8 cellular contexts compared by ENCODE assay signal in the genomic region with DNA sequence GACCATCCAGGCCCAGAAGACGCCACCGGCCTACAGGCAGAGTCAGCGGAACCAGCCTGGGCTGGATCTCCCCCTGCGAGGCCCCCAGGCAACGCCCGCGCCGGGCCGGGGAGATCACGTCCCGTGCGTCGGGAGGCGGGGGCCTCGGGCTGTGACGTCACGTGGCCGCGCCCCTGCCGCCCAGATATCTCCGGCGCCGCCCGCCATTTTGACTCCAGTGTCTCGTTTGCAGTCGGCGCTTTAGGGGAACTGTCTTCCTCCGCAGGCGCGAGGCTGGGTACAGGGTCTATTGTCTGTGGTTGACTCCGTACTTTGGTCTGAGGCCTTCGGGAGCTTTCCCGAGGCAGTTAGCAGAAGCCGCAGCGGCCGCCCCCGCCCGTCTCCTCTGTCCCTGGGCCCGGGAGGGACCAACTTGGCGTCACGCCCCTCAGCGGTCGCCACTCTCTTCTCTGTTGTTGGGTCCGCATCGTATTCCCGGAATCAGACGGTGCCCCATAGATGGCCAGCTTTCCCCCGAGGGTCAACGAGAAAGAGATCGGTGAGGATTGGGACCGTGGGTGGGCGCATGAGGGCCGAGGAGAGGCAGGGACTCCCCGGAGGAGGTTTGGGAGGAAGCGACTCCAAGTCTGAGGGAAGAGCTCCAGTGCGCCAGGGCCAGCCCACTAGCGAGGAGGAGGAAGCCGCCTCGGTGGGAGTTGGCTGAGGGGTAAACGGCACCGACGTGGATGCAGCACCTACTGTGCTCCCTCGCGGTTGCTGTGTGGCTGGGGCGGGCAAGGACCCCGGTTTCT. TPM values are rescaled to one million over a fixed set of nuclear protein-coding genes. Genes with fewer than 3 reads are reported as not detected.
DNase-seq lines count a peak whose midpoint lies in the region; ATAC-seq and TF ChIP-seq lines count a peak whose summit lies in the region.

A gene with protein sequence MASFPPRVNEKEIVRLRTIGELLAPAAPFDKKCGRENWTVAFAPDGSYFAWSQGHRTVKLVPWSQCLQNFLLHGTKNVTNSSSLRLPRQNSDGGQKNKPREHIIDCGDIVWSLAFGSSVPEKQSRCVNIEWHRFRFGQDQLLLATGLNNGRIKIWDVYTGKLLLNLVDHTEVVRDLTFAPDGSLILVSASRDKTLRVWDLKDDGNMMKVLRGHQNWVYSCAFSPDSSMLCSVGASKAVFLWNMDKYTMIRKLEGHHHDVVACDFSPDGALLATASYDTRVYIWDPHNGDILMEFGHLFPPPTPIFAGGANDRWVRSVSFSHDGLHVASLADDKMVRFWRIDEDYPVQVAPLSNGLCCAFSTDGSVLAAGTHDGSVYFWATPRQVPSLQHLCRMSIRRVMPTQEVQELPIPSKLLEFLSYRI (plus strand): TSS at position 217 of the 791 bp plus-strand sequence. CDS start 282 bp downstream, at position 499.

- H3K4me3 Mint-ChIP-seq in type B pancreatic cell, result peak within 1 kb of the TSS; percentile 94

- H3K27ac ChIP-seq in adrenal gland (peak within 1 kb of the TSS; percentile 98 to 100 (median 100)), heart left ventricle (peak within 1 kb of the TSS; percentile 98 to 100 (median 99))

- peaks cover 28% of the 10 kb centered on the region for H3K4me1 Mint-ChIP-seq in type B pancreatic cell (ENCODE audit: unreplicated experiment)

- ATAC-seq in HG02870 (IDR thresholded peaks at IDR 0.05; ENCODE audit: unreplicated experiment) (peak; percentile 67), heart left ventricle (peak; percentile 95 to 97 (median 97))

- intact Hi-C loops in adrenal gland (cut with DNase I), result loop anchor here in 1 of 2 donors (5.0 kb wide), 1 partner anchor 52 kb away; no protein-coding TSS in a partner anchor
- intact Hi-C loops in heart left ventricle (cut with DNase I), result loop anchor here (1.0 to 10.0 kb wide), 10 partner anchors 29 to 49 kb away; no protein-coding TSS in a partner anchor
- intact Hi-C loops in posterior cingulate gyrus (cut with DNase I), result loop anchor here (1.0 to 5.0 kb wide), 2 partner anchors 39 to 47 kb away; no protein-coding TSS in a partner anchor

- H3K36me3 ChIP-seq in adrenal gland (replicated peaks in 1 of 2) (no peaks in the 10 kb centered on the region), heart left ventricle (peaks cover 0 to 6% (median 0%) of the 10 kb centered on the region in 9 donors)

- TF ChIP-seq CTCF in adrenal gland (IDR thresholded peaks at IDR 0.05), result peak in 4 of 6 experiments; percentile 6 to 9 (median 7)
- TF ChIP-seq CTCF in heart left ventricle (IDR thresholded peaks at IDR 0.05), result peak in 1 of 12 donors; percentile 11
- TF ChIP-seq CTCF in type B pancreatic cell (conservative IDR thresholded peaks at IDR 0.05), result no peak

- H3K9me3 Mint-ChIP-seq in type B pancreatic cell, result no peaks in the 10 kb centered on the region

- peak; percentile 99 for TF ChIP-seq POLR2A in GM15510 (IDR thresholded peaks at IDR 0.05; ENCODE audit: borderline replicate concordance, extremely low read depth, insufficient read length)
- TF ChIP-seq POLR2A in adrenal gland (IDR thresholded peaks at IDR 0.05), result peak; percentile 96 to 99
- peak; percentile 80 to 98 for TF ChIP-seq POLR2A in heart left ventricle (IDR thresholded peaks at IDR 0.05)

- H3K27me3 ChIP-seq in adrenal gland, result no peaks in the 10 kb centered on the region
- H3K27me3 ChIP-seq in heart left ventricle, result peaks cover 0 to 4% (median 0%) of the 10 kb centered on the region in 9 donors

- H3K4me1 ChIP-seq in adrenal gland (replicated peaks in 1 of 2), result peaks cover 9 to 39% of the 10 kb centered on the region in 2 donors
- H3K4me1 ChIP-seq in heart left ventricle, result peaks cover 11 to 44% (median 34%) of the 10 kb centered on the region in 12 donors

- H3K27ac Mint-ChIP-seq in type B pancreatic cell, result peak within 1 kb of the TSS; percentile 99

- WGBS in adrenal gland, 4 donors, result 0 to 1% (median 1%) methylated on average over 24 to 66 of the region's 66 CpGs
- 0 to 1% (median 0%) methylated on average over 44 to 66 of the region's 66 CpGs for WGBS in heart left ventricle, 4 donors

- H3K36me3 Mint-ChIP-seq in type B pancreatic cell, result peaks cover 17% of the 10 kb centered on the region

- DNase-seq in NCI-H1436 treated with DMSO at 0.1 percent for 48 hours (lab: John Stamatoyannopoulos, UW) (peak; percentile 73), T-helper 1 cell (peak; percentile 83 to 92 (median 89)), adrenal gland (peak; percentile 91 to 97 (median 94)), heart left ventricle (peak; percentile 95 to 97 (median 96)), posterior cingulate gyrus (peak; percentile 90 to 99 (median 94)), type B pancreatic cell (ENCODE audit: extremely low spot score, unreplicated experiment) (peak; percentile 96)

- H3K9me3 ChIP-seq in adrenal gland (replicated peaks in 1 of 3) (no peaks in the 10 kb centered on the region), heart left ventricle (no peaks in the 10 kb centered on the region)

- H3K27me3 Mint-ChIP-seq in type B pancreatic cell, result no peaks in the 10 kb centered on the region

- peak within 1 kb of the TSS; percentile 84 to 99 (median 92) for H3K4me3 ChIP-seq in adrenal gland
- peak within 1 kb of the TSS; percentile 72 to 99 (median 80) for H3K4me3 ChIP-seq in heart left ventricle

RNA-seq across cellular contexts. Expression of the gene that starts here (rescaled TPM):
- 100 to 1,000 TPM in 4 of 8 donors, 10 to 100 TPM in 4; 27.5 to 147 (median 100) TPM for total RNA-seq in adrenal gland
- polyA plus RNA-seq in adrenal gland, result 10 to 100 TPM; 51.0 to 77.5 (median 76.7) TPM
- 100 to 1,000 TPM in 1 of 9 donors, 10 to 100 TPM in 8; 22.3 to 119 (median 53.4) TPM for total RNA-seq in heart left ventricle
- 10 to 100 TPM; 62.3 to 92.1 TPM for polyA plus RNA-seq in heart left ventricle
- 259 and 270 TPM in 2 replicates for total RNA-seq in type B pancreatic cell (ENCODE audit: low replicate concordance)

Comparison
In these comparisons a context has a peak if more than half of its experiments do, and no peak if none do; other contexts are left out.
1. Peak in every context shown above with its lines: DNase-seq, ATAC-seq, H3K4me3 ChIP-seq and H3K27ac ChIP-seq.